Comparison of ENCODE assay signal across 1 cellular context in genomic region chr11:113774174-113774503, GRCh38.
TF ChIP-seq lines count a peak whose summit lies in the region.

No MANE protein-coding gene starts in this region.

TF ChIP-seq in HepG2, 621 proteins besides CTCF, POLR2A, EP300 and RAD21 (continued from another document):
- no peak for TF ChIP-seq CEBPZ (IDR thresholded peaks at IDR 0.05; ENCODE audit: low read length)
